Comparison of ENCODE assay signal across 16 cellular contexts in the genomic region with DNA sequence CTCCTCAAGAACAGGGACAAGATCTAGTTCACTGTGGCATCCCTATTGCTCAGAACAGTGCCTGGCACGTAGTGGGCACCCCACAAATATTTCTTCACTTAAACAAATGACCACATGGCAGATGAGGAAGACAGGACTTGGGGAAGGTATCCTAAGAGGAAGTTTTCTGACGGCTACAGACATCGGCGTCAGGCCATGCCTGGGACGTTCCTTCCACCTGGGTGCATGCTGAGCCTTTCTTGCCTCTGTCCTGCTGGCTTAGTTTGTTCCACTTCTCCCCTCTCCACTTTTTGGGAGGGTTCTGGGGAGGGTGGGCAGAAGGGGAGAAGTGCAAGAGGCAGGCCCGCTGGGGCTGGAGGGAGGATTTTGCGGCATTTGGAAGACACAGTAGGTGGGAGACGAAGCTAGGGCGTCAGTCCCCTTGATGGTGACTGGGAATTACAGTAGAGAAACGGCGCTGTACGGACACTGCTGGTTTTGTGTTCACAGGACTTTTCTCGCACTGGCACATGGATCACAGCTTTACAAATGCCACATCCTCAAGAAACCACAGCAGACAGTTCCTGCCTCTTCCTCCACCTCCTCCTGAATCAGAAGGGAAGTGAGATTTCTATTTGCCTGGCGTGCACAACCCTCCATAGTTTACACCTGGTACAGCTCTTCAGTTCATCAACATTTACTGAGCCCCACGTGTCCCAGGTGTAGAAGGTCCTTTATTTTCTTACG.
DNase-seq lines count a peak whose midpoint lies in the region; TF ChIP-seq lines count a peak whose summit lies in the region.
"Had no signal": no experiment of that assay in that cellular context is flagged by ENCODE, and none has a peak within 500 bp of the region (broad histone marks: within the 10 kb centered on the region; RNA-seq: fewer than 3 reads in every experiment).

No MANE protein-coding gene starts in this region.

- CTCF ChIA-PET in OCI-LY7 (lab: Charles Lee; ENCODE audit: unreplicated experiment), result interaction anchor here (1.0 kb wide), 1 partner anchor 13 kb away, joined by 3 read pairs; no protein-coding TSS in a partner anchor

- H3K9me2 ChIP-seq in OCI-LY7 (ENCODE audit: insufficient read depth, low read length) (no peaks in the 10 kb centered on the region), hepatocyte (replicated peaks; ENCODE audit: insufficient read depth) (no peaks in the 10 kb centered on the region)

- H3K36me3 ChIP-seq in OCI-LY7 (ENCODE audit: insufficient read depth, low read length) (no peaks in the 10 kb centered on the region), hepatocyte (replicated peaks; ENCODE audit: insufficient read depth, low read depth) (no peaks in the 10 kb centered on the region)
- H3K36me3 ChIP-seq: heart right ventricle, tibial artery had no signal

- POLR2A ChIA-PET in OCI-LY7 (lab: Charles Lee), result no interaction called here

- H2AFZ ChIP-seq in OCI-LY7 (ENCODE audit: low read length), result no peak overlapping the region
- H2AFZ ChIP-seq in hepatocyte, result no peak overlapping the region

- no peaks in the 10 kb centered on the region for H4K20me1 ChIP-seq in OCI-LY7 (ENCODE audit: insufficient read depth, low read length)
- no peaks in the 10 kb centered on the region for H4K20me1 ChIP-seq in hepatocyte (ENCODE audit: insufficient read depth, poor library complexity, severe bottlenecking)

- TF ChIP-seq CTCF in OCI-LY7 (conservative IDR thresholded peaks at IDR 0.05; ENCODE audit: low read length) (no peak), hepatocyte (IDR thresholded peaks at IDR 0.05; ENCODE audit: poor library complexity) (no peak)

- DNase-seq in AML-193 (lab: John Stamatoyannopoulos, UW), result peak; percentile 11 to 32
- DNase-seq in HT1080 (ENCODE audit: low read depth), result peak; percentile 38
- DNase-seq in OCI-LY7 (ENCODE audit: low spot score), result peak; percentile 8
- DNase-seq in hepatocyte (ENCODE audit: low spot score), result no peak
- DNase-seq in NCI-H2107 treated with DMSO at 0.1 percent for 48 hours (lab: John Stamatoyannopoulos, UW; ENCODE audit: unreplicated experiment), result no peak
- no peak for DNase-seq in activated CD4-positive, alpha-beta T cell treated with anti-CD3 and anti-CD28 coated beads, Interleukin-2, amount 50 U/mL, for 1 hour
- no peak for DNase-seq in AG20443 (ENCODE audit: low spot score)
- no peak for DNase-seq in activated CD4-positive, CD25-positive, alpha-beta regulatory T cell treated with anti-CD3 and anti-CD28 coated beads, Interleukin-2, amount 50 U/mL, for 72 hours
- DNase-seq: activated CD4-positive, alpha-beta T cell treated with anti-CD3 and anti-CD28 coated beads for 4 hours; Calu3; kidney glomerular epithelial cell; NCI-H2029 treated with DMSO at 0.1 percent for 48 hours; NCI-H774; Right ventricle myocardium superior; tibial artery had no signal

- H3K4me3 ChIP-seq in OCI-LY7 (ENCODE audit: low read depth, low read length, poor library complexity, severe bottlenecking), result no peak overlapping the region
- no peak overlapping the region for H3K4me3 ChIP-seq in hepatocyte
- H3K4me3 ChIP-seq: tibial artery had no signal

- WGBS in hepatocyte (ENCODE audit: low lambda C conversion rate, missing lambda C conversion rate), result 67% methylated on average over 16 of the region's 16 CpGs

- H3K27me3 ChIP-seq in hepatocyte, result no peaks in the 10 kb centered on the region

- H3K4me2 ChIP-seq in OCI-LY7 (ENCODE audit: low read length) (peak overlapping the region; percentile 14; the same call in 1 of the 2 replicates), hepatocyte (peak overlapping the region; percentile 71)

- H3K4me1 ChIP-seq in OCI-LY7 (ENCODE audit: insufficient read depth, low read length, poor library complexity, severe bottlenecking), result peaks cover 7% of the 10 kb centered on the region
- H3K4me1 ChIP-seq in hepatocyte (ENCODE audit: insufficient read depth), result peaks cover 24% of the 10 kb centered on the region

- BruUV-seq in OCI-LY7 (replicated peaks; lab: Mats Ljungman, UMichigan), result no TSS peak

- H3K79me2 ChIP-seq in OCI-LY7 (ENCODE audit: insufficient read depth, low read depth, low read length) (no peaks in the 10 kb centered on the region), hepatocyte (no peaks in the 10 kb centered on the region)

- H3K27ac ChIP-seq in OCI-LY7 (ENCODE audit: low read depth, low read length, poor library complexity, severe bottlenecking) (no peak overlapping the region), hepatocyte (peak overlapping the region; percentile 8)
- H3K27ac ChIP-seq: tibial artery had no signal

- H3K9me3 ChIP-seq in OCI-LY7 (ENCODE audit: low read length) (no peaks in the 10 kb centered on the region), hepatocyte (ENCODE audit: low read depth) (no peaks in the 10 kb centered on the region)
- H3K9me3 ChIP-seq: heart right ventricle, tibial artery had no signal

- intact Hi-C loops in OCI-LY7 (cut with micrococcal nuclease; ENCODE audit: unreplicated experiment), result no loop called here

Comparison
In these comparisons a context has a peak if more than half of its experiments do, and no peak if none do; other contexts are left out.
1. DNase-seq: peak in AML-193 (2 of 2), HT1080 (single experiment) and OCI-LY7 (single experiment); none in hepatocyte (single experiment), NCI-H2107 treated with DMSO at 0.1 percent for 48 hours (single experiment), activated CD4-positive, alpha-beta T cell treated with anti-CD3 and anti-CD28 coated beads, Interleukin-2, amount 50 U/mL, for 1 hour (single experiment), AG20443 (single experiment) and activated CD4-positive, CD25-positive, alpha-beta regulatory T cell treated with anti-CD3 and anti-CD28 coated beads, Interleukin-2, amount 50 U/mL, for 72 hours (single experiment).